Comparison of ENCODE assay signal across 9 cellular contexts in genomic region chr1:62175568-62176179, GRCh38. TPM values are rescaled to one million over a fixed set of nuclear protein-coding genes. Genes with fewer than 3 reads are reported as not detected.
DNase-seq lines count a peak whose midpoint lies in the region; FAIRE-seq and TF ChIP-seq lines count a peak whose summit lies in the region.
"Had no signal": no experiment of that assay in that cellular context is flagged by ENCODE, and none has a peak within 500 bp of the region (broad histone marks: within the 10 kb centered on the region; RNA-seq: fewer than 3 reads in every experiment).

No MANE protein-coding gene starts in this region.

- no TSS peak for BruUV-seq in OCI-LY7 (replicated peaks; lab: Mats Ljungman, UMichigan)

- no peak overlapping the region for H3K9ac ChIP-seq in kidney (ENCODE audit: low read length in 2 of 2)

- in situ Hi-C loops in astrocyte of the spinal cord (cut with HindIII; ENCODE audit: low sequenced_read_pairs): no loop called here

- CTCF ChIA-PET in OCI-LY7 (lab: Charles Lee; ENCODE audit: unreplicated experiment): no interaction called here

- DNase-seq in SIG-M5 treated with dmso at 0.1 percent for 504 hours (lab: John Stamatoyannopoulos, UW; ENCODE audit: unreplicated experiment): peak; percentile 44
- DNase-seq in SIG-M5 (lab: John Stamatoyannopoulos, UW): no peak
- peak; percentile 21 for DNase-seq in HT1080 (ENCODE audit: low read depth)
- peak; percentile 44 for DNase-seq in OCI-LY7 (ENCODE audit: low spot score)
- DNase-seq in astrocyte of the spinal cord (ENCODE audit: low read depth, low spot score): peak; percentile 58
- no peak for DNase-seq in kidney
- DNase-seq in stimulated activated CD8-positive, alpha-beta memory T cell treated with anti-CD3 and anti-CD28 coated beads, Interleukin-4, amount 100 ng/mL, for 48 hours: peak; percentile 37
- no peak for DNase-seq in GM19240 (ENCODE audit: insufficient read length, low spot score)

- FAIRE-seq in kidney (lab: Jason Lieb, UNC): no peak
- FAIRE-seq: colon had no signal

- no peaks in the 10 kb centered on the region for H3K4me1 ChIP-seq in OCI-LY7 (ENCODE audit: insufficient read depth, low read length, poor library complexity, severe bottlenecking)
- no peaks in the 10 kb centered on the region for H3K4me1 ChIP-seq in kidney (ENCODE audit: control insufficient read depth in 1 of 2, insufficient read depth in 1 of 2, low read depth in 1 of 2, low read length in 2 of 2)

- no peaks in the 10 kb centered on the region for H3K9me2 ChIP-seq in OCI-LY7 (ENCODE audit: insufficient read depth, low read length)

- H3K27ac ChIP-seq in OCI-LY7 (ENCODE audit: low read depth, low read length, poor library complexity, severe bottlenecking) (no peak overlapping the region), kidney (ENCODE audit: low read depth in 2 of 2, low read length in 2 of 2) (no peak overlapping the region)

- no peaks in the 10 kb centered on the region for H3K9me3 ChIP-seq in OCI-LY7 (ENCODE audit: low read length)
- H3K9me3 ChIP-seq in kidney (ENCODE audit: control insufficient read depth in 1 of 2, low read length in 2 of 2): no peaks in the 10 kb centered on the region

- no peak overlapping the region for H2AFZ ChIP-seq in OCI-LY7 (ENCODE audit: low read length)

- intact Hi-C loops in OCI-LY7 (cut with micrococcal nuclease; ENCODE audit: unreplicated experiment): loop anchor here (1.0 kb wide), 2 partner anchors 232 to 571 kb away; no protein-coding TSS in a partner anchor
- intact Hi-C loops in kidney (cut with DNase I): no loop called here

- no peaks in the 10 kb centered on the region for H3K36me3 ChIP-seq in OCI-LY7 (ENCODE audit: insufficient read depth, low read length)
- H3K36me3 ChIP-seq in kidney (ENCODE audit: control insufficient read depth in 1 of 2, insufficient read depth in 2 of 2, low read length in 2 of 2): no peaks in the 10 kb centered on the region

- TF ChIP-seq CTCF in OCI-LY7 (conservative IDR thresholded peaks at IDR 0.05; ENCODE audit: low read length) (peak; percentile 87), astrocyte of the spinal cord (IDR thresholded peaks at IDR 0.05; ENCODE audit: low read depth, low read length) (peak; percentile 76), kidney (IDR thresholded peaks at IDR 0.05; ENCODE audit: borderline replicate concordance, extremely low read depth, insufficient read depth) (peak; percentile 79)

- H3K4me3 ChIP-seq in OCI-LY7 (ENCODE audit: low read depth, low read length, poor library complexity, severe bottlenecking) (no peak overlapping the region), astrocyte of the spinal cord (ENCODE audit: low read depth, low read length) (no peak overlapping the region), kidney (ENCODE audit: low read length in 2 of 2) (no peak overlapping the region)

- H3K79me2 ChIP-seq in OCI-LY7 (ENCODE audit: insufficient read depth, low read depth, low read length): no peaks in the 10 kb centered on the region

- H3K4me2 ChIP-seq in OCI-LY7 (ENCODE audit: low read length): no peak overlapping the region

- no peaks in the 10 kb centered on the region for H4K20me1 ChIP-seq in OCI-LY7 (ENCODE audit: insufficient read depth, low read length)

- POLR2A ChIA-PET in OCI-LY7 (lab: Charles Lee): interaction anchor here (0.7 kb wide), 1 partner anchor 21 kb away, joined by 3 read pairs; no protein-coding TSS in a partner anchor

RNA-seq across cellular contexts. Expression of gene L1TD1, which starts 19.0 kb away (rescaled TPM):
- total RNA-seq in HT1080 (2014; rRNA removed; shearing (Covaris generic)): not detected in 2 replicates
- polyA plus RNA-seq in HT1080 (2015; cell fraction: cytosol; rRNA removed): not detected in 2 replicates
- polyA plus RNA-seq in HT1080 (2015; cell fraction: nucleus; rRNA removed): not detected in 2 replicates
- total RNA-seq in OCI-LY7 (2014; rRNA removed; shearing (Covaris generic)): not detected in 2 replicates
- not detected in 2 replicates for total RNA-seq in OCI-LY7 (2022)
- 0.16 TPM for total RNA-seq in kidney
- not detected for polyA plus RNA-seq in kidney (ENCODE audit: insufficient read depth, low read depth, low replicate concordance)

Comparison
In these comparisons a context has a peak if more than half of its experiments do, and no peak if none do; other contexts are left out.
1. DNase-seq: peak in SIG-M5 treated with dmso at 0.1 percent for 504 hours (single experiment), HT1080 (single experiment), OCI-LY7 (single experiment), astrocyte of the spinal cord (single experiment) and stimulated activated CD8-positive, alpha-beta memory T cell treated with anti-CD3 and anti-CD28 coated beads, Interleukin-4, amount 100 ng/mL, for 48 hours (single experiment); none in SIG-M5 (single experiment), kidney (single experiment) and GM19240 (single experiment).
2. Peak in every context shown above with its lines, with median percentiles within 50 percentile points of each other: CTCF ChIP-seq.